In genomic region chr6:109062756-109063352, GRCh38 we compare ENCODE assay signal across 19 cellular contexts. TPM values are rescaled to one million over a fixed set of nuclear protein-coding genes. Genes with fewer than 3 reads are reported as not detected.
DNase-seq lines count a peak whose midpoint lies in the region; ATAC-seq and TF ChIP-seq lines count a peak whose summit lies in the region.
"Had no signal": no experiment of that assay in that cellular context is flagged by ENCODE, and none has a peak within 500 bp of the region (broad histone marks: within the 10 kb centered on the region; RNA-seq: fewer than 3 reads in every experiment).

No MANE protein-coding gene starts in this region.

- CTCF ChIA-PET in PC-9 (lab: Charles Lee) = no interaction called here
- CTCF ChIA-PET in mammary epithelial cell (lab: Charles Lee; ENCODE audit: low non-redundant PET) = no interaction called here

- no peaks in the 10 kb centered on the region for H3K27me3 Mint-ChIP-seq in activated naive CD8-positive, alpha-beta T cell
- no peaks in the 10 kb centered on the region for H3K27me3 Mint-ChIP-seq in activated naive CD8-positive, alpha-beta T cell treated with anti-CD3 and anti-CD28 coated beads, Interleukin-2, amount 50 U/mL, for 24 hours

- 56 to 70% methylated on average over 4 of the region's 4 CpGs for WGBS in heart right ventricle, 2 donors
- 48 to 70% (median 63%) methylated on average over 4 of the region's 4 CpGs for WGBS in psoas muscle, 3 donors
- 100% methylated on average over 4 of the region's 4 CpGs for WGBS in mammary epithelial cell (ENCODE audit: low coverage, missing lambda C conversion rate)

- DNase-seq in activated naive CD8-positive, alpha-beta T cell treated with anti-CD3 and anti-CD28 coated beads, Interleukin-2, amount 50 U/mL, for 24 hours = no peak
- peak; percentile 31 for DNase-seq in OCI-M1 (lab: John Stamatoyannopoulos, UW)
- DNase-seq in heart right ventricle = no peak
- no peak for DNase-seq in psoas muscle
- DNase-seq in activated naive CD4-positive, alpha-beta T cell treated with anti-CD3 and anti-CD28 coated beads, Interleukin-2, amount 50 U/mL, for 16 hours = no peak
- no peak for DNase-seq in PC-9
- DNase-seq in mammary epithelial cell = no peak
- DNase-seq: 8988T, C1 segment of cervical spinal cord, Calu3, GM23248, IMR-90, NCI-H1436 treated with DMSO at 0.1 percent for 48 hours, NCI-H2081 treated with DMSO at 0.1 percent for 48 hours, NCI-H524, RPMI8226 had no signal

- H3K4me2 ChIP-seq in PC-9 (no peak overlapping the region), mammary epithelial cell (ENCODE audit: insufficient read depth, low read depth, low read length) (no peak overlapping the region)

- no peak for ATAC-seq in activated naive CD8-positive, alpha-beta T cell treated with anti-CD3 and anti-CD28 coated beads, Interleukin-2, amount 50 U/mL, for 24 hours
- ATAC-seq in heart right ventricle (peak in 5 of 8 donors; percentile 29 to 67 (median 32)), psoas muscle (peak in 3 of 4 donors; percentile 51 to 56 (median 52))
- ATAC-seq: GM12878, HCT116 had no signal

- H2AFZ ChIP-seq in PC-9 (no peak overlapping the region), mammary epithelial cell (ENCODE audit: low read depth, low read length) (no peak overlapping the region)
- H2AFZ ChIP-seq: GM23248 had no signal

- peak overlapping the region in 2 of 10 donors; percentile 25 to 37 for H3K27ac ChIP-seq in heart right ventricle
- H3K27ac ChIP-seq in psoas muscle = peak overlapping the region; percentile 77
- H3K27ac ChIP-seq in PC-9 = no peak overlapping the region
- no peak overlapping the region for H3K27ac ChIP-seq in mammary epithelial cell (ENCODE audit: insufficient read depth, low read depth, low read length)
- H3K27ac ChIP-seq: GM23248 had no signal

- H3K4me1 Mint-ChIP-seq in activated naive CD8-positive, alpha-beta T cell (ENCODE audit: low read depth) = peaks cover 42% of the 10 kb centered on the region
- peaks cover 29% of the 10 kb centered on the region for H3K4me1 Mint-ChIP-seq in activated naive CD8-positive, alpha-beta T cell treated with anti-CD3 and anti-CD28 coated beads, Interleukin-2, amount 50 U/mL, for 24 hours

- no peaks in the 10 kb centered on the region for H4K20me1 ChIP-seq in PC-9 (ENCODE audit: insufficient read depth)
- H4K20me1 ChIP-seq in mammary epithelial cell (ENCODE audit: insufficient read depth, low read length) = no peaks in the 10 kb centered on the region

- peaks cover 13% of the 10 kb centered on the region; the same call in 1 of the 2 replicates for H3F3A ChIP-seq in PC-9 (ENCODE audit: insufficient read depth, low read depth)

- no peak overlapping the region for H3K9ac ChIP-seq in mammary epithelial cell (ENCODE audit: insufficient read depth, low read length)
- H3K9ac ChIP-seq: GM23248 had no signal

- no peaks in the 10 kb centered on the region for H3K79me2 ChIP-seq in PC-9 (ENCODE audit: low read depth)
- no peaks in the 10 kb centered on the region for H3K79me2 ChIP-seq in mammary epithelial cell (ENCODE audit: insufficient read depth, low read length)

- no peaks in the 10 kb centered on the region for H3K9me2 ChIP-seq in PC-9 (ENCODE audit: insufficient read depth)

- H3K36me3 ChIP-seq in heart right ventricle (no peaks in the 10 kb centered on the region), psoas muscle (ENCODE audit: insufficient read depth in 1 of 2, low read depth in 1 of 2) (no peaks in the 10 kb centered on the region), PC-9 (ENCODE audit: low read depth) (no peaks in the 10 kb centered on the region), mammary epithelial cell (ENCODE audit: insufficient read depth, low read length) (no peaks in the 10 kb centered on the region)

- peak overlapping the region; percentile 24 for H3K27ac Mint-ChIP-seq in activated naive CD8-positive, alpha-beta T cell
- H3K27ac Mint-ChIP-seq in activated naive CD8-positive, alpha-beta T cell treated with anti-CD3 and anti-CD28 coated beads, Interleukin-2, amount 50 U/mL, for 24 hours = no peak overlapping the region

- dilution Hi-C loops in mammary epithelial cell (cut with HindIII; ENCODE audit: low sequenced_read_pairs) = loop anchor here (25.0 kb wide), 1 partner anchor 526 kb away; no protein-coding TSS in a partner anchor

- H3K9me3 Mint-ChIP-seq in activated naive CD8-positive, alpha-beta T cell (ENCODE audit: low read depth) = no peaks in the 10 kb centered on the region
- H3K9me3 Mint-ChIP-seq in activated naive CD8-positive, alpha-beta T cell treated with anti-CD3 and anti-CD28 coated beads, Interleukin-2, amount 50 U/mL, for 24 hours = no peaks in the 10 kb centered on the region

- no peaks in the 10 kb centered on the region for H3K9me3 ChIP-seq in heart right ventricle
- H3K9me3 ChIP-seq in psoas muscle = no peaks in the 10 kb centered on the region
- H3K9me3 ChIP-seq in PC-9 (ENCODE audit: insufficient read depth, low read depth) = no peaks in the 10 kb centered on the region
- no peaks in the 10 kb centered on the region for H3K9me3 ChIP-seq in mammary epithelial cell (replicated peaks; ENCODE audit: insufficient read depth, low read length)

- H3K27me3 ChIP-seq in heart right ventricle (no peaks in the 10 kb centered on the region), psoas muscle (ENCODE audit: insufficient read depth in 3 of 3, low read length in 2 of 3) (no peaks in the 10 kb centered on the region), PC-9 (ENCODE audit: insufficient read depth, low read depth) (no peaks in the 10 kb centered on the region), mammary epithelial cell (ENCODE audit: insufficient read depth, low read length) (no peaks in the 10 kb centered on the region)

- peaks cover 7 to 78% (median 49%) of the 10 kb centered on the region in 9 donors for H3K4me1 ChIP-seq in heart right ventricle
- peaks cover 69% of the 10 kb centered on the region for H3K4me1 ChIP-seq in psoas muscle
- peaks cover 33% of the 10 kb centered on the region for H3K4me1 ChIP-seq in PC-9 (replicated peaks; ENCODE audit: insufficient read depth)
- peaks cover 5% of the 10 kb centered on the region for H3K4me1 ChIP-seq in mammary epithelial cell (ENCODE audit: insufficient read depth, low read length)

- H3K4me3 ChIP-seq in heart right ventricle = no peak overlapping the region
- peak overlapping the region; percentile 14 for H3K4me3 ChIP-seq in psoas muscle
- H3K4me3 ChIP-seq in PC-9 = no peak overlapping the region
- no peak overlapping the region for H3K4me3 ChIP-seq in mammary epithelial cell (replicated peaks in 1 of 3; ENCODE audit: insufficient read depth in 1 of 3, low read depth in 2 of 3, low read length in 3 of 3)
- H3K4me3 ChIP-seq: GM12878, GM23248 had no signal

- POLR2A ChIA-PET in PC-9 (lab: Charles Lee; ENCODE audit: unreplicated experiment) = no interaction called here

- peaks cover 3% of the 10 kb centered on the region for H3K36me3 Mint-ChIP-seq in activated naive CD8-positive, alpha-beta T cell
- no peaks in the 10 kb centered on the region for H3K36me3 Mint-ChIP-seq in activated naive CD8-positive, alpha-beta T cell treated with anti-CD3 and anti-CD28 coated beads, Interleukin-2, amount 50 U/mL, for 24 hours (ENCODE audit: low read depth)

- intact Hi-C loops in heart right ventricle (cut with DNase I) (loop anchor here in 2 of 10 donors (10.0 kb wide), 2 partner anchors 48 to 58 kb away; no protein-coding TSS in a partner anchor), psoas muscle (cut with DNase I) (no loop called here), PC-9 (cut with micrococcal nuclease; ENCODE audit: unreplicated experiment) (no loop called here), mammary epithelial cell (cut with micrococcal nuclease) (no loop called here)

- BruUV-seq in PC-9 (replicated peaks; lab: Mats Ljungman, UMichigan) (no TSS peak), mammary epithelial cell (replicated peaks; lab: Mats Ljungman, UMichigan) (no TSS peak)

- H3K4me3 Mint-ChIP-seq in activated naive CD8-positive, alpha-beta T cell = no peak overlapping the region
- no peak overlapping the region for H3K4me3 Mint-ChIP-seq in activated naive CD8-positive, alpha-beta T cell treated with anti-CD3 and anti-CD28 coated beads, Interleukin-2, amount 50 U/mL, for 24 hours

- TF ChIP-seq CTCF in heart right ventricle (IDR thresholded peaks at IDR 0.05) (no peak), psoas muscle (IDR thresholded peaks at IDR 0.05) (no peak), PC-9 (conservative IDR thresholded peaks at IDR 0.05) (no peak), mammary epithelial cell (conservative IDR thresholded peaks at IDR 0.05 in 1 of 2, IDR thresholded peaks at IDR 0.05 in 1 of 2; ENCODE audit: extremely low read depth in 1 of 2, insufficient read depth in 1 of 2, low read depth in 1 of 2, low read length in 2 of 2) (no peak)

- in situ Hi-C loops in mammary epithelial cell (cut with MboI; ENCODE audit: low sequenced_read_pairs in 2 of 2) = loop anchor here (10.0 to 25.0 kb wide), 2 partner anchors 176 to 518 kb away; no protein-coding TSS in a partner anchor

RNA-seq across cellular contexts. Expression of gene SESN1, which starts 31.8 kb away (rescaled TPM):
- 10 to 100 TPM; 30.4 to 62.8 (median 37.7) TPM for total RNA-seq in heart right ventricle
- polyA plus RNA-seq in heart right ventricle = 10 to 100 TPM; 16.2 to 51.0 TPM
- total RNA-seq in psoas muscle = 100 to 1,000 TPM in 2 of 4 donors, 10 to 100 TPM in 2; 44.4 to 113 (median 95.5) TPM
- 100 to 1,000 TPM in 2 of 3 donors, 10 to 100 TPM in 1; 15.1 to 176 (median 101) TPM for polyA plus RNA-seq in psoas muscle
- total RNA-seq in PC-9 (2021) = 6.1 and 6.5 TPM in 2 replicates
- total RNA-seq in mammary epithelial cell = 10 to 100 TPM; 13.9 to 37.8 TPM
- 15.8 TPM for polyA plus RNA-seq in mammary epithelial cell
- polyA minus RNA-seq in mammary epithelial cell = 13.7 TPM

RNA-seq across cellular contexts. Expression of gene CEP57L1, which starts 32.5 kb away (rescaled TPM):
- total RNA-seq in heart right ventricle (10 to 100 TPM in 5 of 10 donors, 1 to 10 TPM in 5; 6.0 to 11.4 (median 9.6) TPM), psoas muscle (1 to 10 TPM; 6.4 to 8.6 (median 6.5) TPM), PC-9 (2021) (17.2 and 18.3 TPM in 2 replicates), mammary epithelial cell (10 to 100 TPM; 17.7 to 23.6 TPM)
- polyA plus RNA-seq in heart right ventricle (10 to 100 TPM in 1 of 2 donors, 1 to 10 TPM in 1; 4.2 to 17.4 TPM), psoas muscle (10 to 100 TPM in 1 of 3 donors, 1 to 10 TPM in 2; 5.1 to 20.7 (median 6.0) TPM), mammary epithelial cell (11.0 TPM)
- 0.72 TPM for polyA minus RNA-seq in mammary epithelial cell
